ENCODE assay signal across 8 cellular contexts in the genomic region with DNA sequence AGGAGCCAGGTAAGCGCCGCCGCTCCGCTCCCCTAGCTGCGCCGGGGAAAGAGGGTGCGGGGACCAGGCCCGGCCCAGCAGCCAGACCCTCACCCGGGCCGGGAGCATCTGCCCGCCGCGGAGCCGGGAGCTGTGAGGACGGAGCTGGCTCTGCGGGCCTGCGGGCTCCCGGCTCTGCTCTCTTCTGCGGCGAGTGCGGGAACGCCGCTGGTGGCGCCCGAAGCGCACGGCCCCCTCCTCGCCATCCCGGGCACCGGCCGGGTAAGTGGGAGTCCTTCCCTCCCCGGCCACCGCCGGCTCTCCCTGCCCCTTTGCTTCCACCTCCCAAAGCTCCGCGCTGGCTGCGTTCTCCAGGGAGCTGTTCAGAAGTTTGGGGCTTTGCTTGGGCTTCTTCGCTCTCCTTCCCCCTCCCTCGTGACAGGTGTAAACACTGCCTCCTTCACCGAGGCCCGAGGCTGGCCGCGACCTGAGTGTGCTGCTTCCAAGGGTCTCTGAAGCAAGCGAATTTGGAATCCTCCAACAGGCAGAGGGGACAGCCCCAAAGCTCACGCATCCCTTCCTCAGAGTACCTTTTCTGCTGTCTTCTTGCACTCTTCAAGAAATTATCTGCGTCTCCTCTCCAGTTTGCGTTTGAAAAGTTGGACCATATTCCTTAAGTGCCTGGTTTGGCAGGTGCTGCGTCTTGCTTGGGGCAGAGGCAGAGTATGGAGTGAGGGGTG. TPM values are rescaled to one million over a fixed set of nuclear protein-coding genes. Genes with fewer than 3 reads are reported as not detected.
A peak's percentile ranks its signal among the peaks of the same experiment; 100 is the strongest.
DNase-seq lines count a peak whose midpoint lies in the region; ATAC-seq, FAIRE-seq and TF ChIP-seq lines count a peak whose summit lies in the region.

No MANE protein-coding gene starts in this region.

- peak overlapping the region; percentile 86 for H3K56ac ChIP-seq in H1 (replicated peaks; ENCODE audit: insufficient read length, low read depth, low read length)

- H2BK120ac ChIP-seq in H1 (replicated peaks; ENCODE audit: low read depth, low read length) = no peak overlapping the region

- peak overlapping the region; percentile 1; the same call in 1 of the 2 replicates for H2BK5ac ChIP-seq in H1 (ENCODE audit: low read depth, low read length)

- CTCF ChIA-PET in H1 (lab: Charles Lee; ENCODE audit: partially characterized antibody) = interaction anchor here (0.6 to 3.5 kb wide), 9 partner anchors 29 to 911 kb away, joined by 3 to 28 read pairs (median 3); no protein-coding TSS in a partner anchor

- no peak overlapping the region for H3K4ac ChIP-seq in H1 (replicated peaks; ENCODE audit: insufficient read length, low read depth, low read length)

- H3K23ac ChIP-seq in H1 (ENCODE audit: insufficient read length) = no peak overlapping the region

- peak; percentile 6 for ATAC-seq in GM19397 (IDR thresholded peaks at IDR 0.05; ENCODE audit: unreplicated experiment)
- ATAC-seq in HG03565 (IDR thresholded peaks at IDR 0.05; ENCODE audit: unreplicated experiment) = peak; percentile 1
- ATAC-seq in mucosa of descending colon = peak; percentile 44

- H4K20me1 ChIP-seq in BLaER1 treated with 17β-estradiol and CSF1 and Interleukin-3, amounts not matched to agents 10 nM and 100 nM = peaks cover 14 to 53% (median 49%) of the 10 kb centered on the region in 11 experiments; a peak in 21 of 22 replicates
- H4K20me1 ChIP-seq in H1 (replicated peaks in 1 of 2; ENCODE audit: control insufficient read depth in 1 of 2, insufficient read depth in 2 of 2, low read length in 2 of 2) = peaks cover 0 to 1% of the 10 kb centered on the region in 2 experiments

- peak overlapping the region; percentile 86; the same call in 1 of the 2 replicates for H4K8ac ChIP-seq in H1 (ENCODE audit: extremely low read depth, insufficient read depth, low read length)

- no peak overlapping the region; the same call in 1 of the 2 replicates for H3K18ac ChIP-seq in H1 (ENCODE audit: extremely low read depth, low read length)

- no peak overlapping the region for H2BK20ac ChIP-seq in H1 (ENCODE audit: low read length)

- H2AK5ac ChIP-seq in H1 (ENCODE audit: low read depth, low read length) = no peak overlapping the region

- no peak overlapping the region for H2BK12ac ChIP-seq in H1 (ENCODE audit: low read depth, low read length)

- POLR2A ChIA-PET in H1 (lab: Charles Lee; ENCODE audit: partially characterized antibody) = interaction anchor here (0.6 to 1.7 kb wide), 4 partner anchors 40 to 249 kb away, joined by 3 to 4 read pairs (median 3); no protein-coding TSS in a partner anchor

- H3K9ac ChIP-seq in BLaER1 treated with 17β-estradiol and CSF1 and Interleukin-3, amounts not matched to agents 10 nM and 100 nM = peak overlapping the region; percentile 85 to 96 (median 91)
- H3K9ac ChIP-seq in H1 (replicated peaks in 1 of 4; ENCODE audit: extremely low read depth in 1 of 4, low read depth in 3 of 4, low read length in 3 of 4) = peak overlapping the region in 3 of 4 experiments; percentile 13 to 78 (median 44); a peak in 6 of 7 replicates

- peak overlapping the region; percentile 77 to 99 (median 91) for H3K4me2 ChIP-seq in BLaER1 treated with 17β-estradiol and CSF1 and Interleukin-3, amounts not matched to agents 10 nM and 100 nM
- H3K4me2 ChIP-seq in H1 (ENCODE audit: insufficient read depth in 1 of 2, low read depth in 2 of 2, low read length in 2 of 2) = peak overlapping the region; percentile 89 to 98

- H3K79me2 ChIP-seq in H1 (ENCODE audit: control insufficient read depth in 1 of 2, insufficient read depth in 2 of 2, low read length in 2 of 2) = peaks cover 0 to 47% of the 10 kb centered on the region in 2 experiments; a peak in 2 of 4 replicates

- H3K27ac ChIP-seq in BLaER1 treated with 17β-estradiol and CSF1 and Interleukin-3, amounts not matched to agents 10 nM and 100 nM = peak overlapping the region; percentile 82 to 94 (median 88)
- H3K27ac ChIP-seq in H1 (ENCODE audit: low read depth, low read length) = peak overlapping the region; percentile 48
- peak overlapping the region; percentile 93 for H3K27ac ChIP-seq in substantia nigra (ENCODE audit: low read depth, low read length, poor library complexity, severe bottlenecking)

- TF ChIP-seq RAD21 in H1 (IDR thresholded peaks at IDR 0.05 in 1 of 2, conservative IDR thresholded peaks at IDR 0.05 in 1 of 2; ENCODE audit: low read depth in 2 of 2, low read length in 2 of 2) = no peak

- DNase-seq in activated CD4-positive, alpha-beta T cell treated with anti-CD3 and anti-CD28 coated beads for 4 hours = peak; percentile 4 to 26
- DNase-seq in H1 (ENCODE audit: low read depth in 1 of 2, low spot score in 2 of 2) (no peak), mucosa of descending colon (peak in 2 of 3 donors; percentile 51 to 71), substantia nigra (lab: John Stamatoyannopoulos, UW) (peak in 16 of 49 donors; percentile 31 to 80 (median 49)), globus pallidus (ENCODE audit: low spot score) (no peak)

- peaks cover 16% of the 10 kb centered on the region for H3K23me2 ChIP-seq in H1 (ENCODE audit: low read depth, low read length)

- no peak for TF ChIP-seq POLR2A in H1 (IDR thresholded peaks at IDR 0.05; ENCODE audit: control extremely low read depth in 1 of 2, low read depth in 2 of 2, low read length in 2 of 2)

- H2AFZ ChIP-seq in H1 (ENCODE audit: low read length) = peak overlapping the region; percentile 5; the same call in 1 of the 2 replicates

- TF ChIP-seq EP300 in H1 (IDR thresholded peaks at IDR 0.05; ENCODE audit: borderline replicate concordance in 1 of 2, low read depth in 2 of 2, low read length in 2 of 2) = no peak

- no peak for FAIRE-seq in H1 (lab: Jason Lieb, UNC)

- H4K91ac ChIP-seq in H1 (replicated peaks; ENCODE audit: insufficient read length, low read length) = no peak overlapping the region

- H3K14ac ChIP-seq in H1 (ENCODE audit: insufficient read length) = no peak overlapping the region

- no peak overlapping the region for H2BK15ac ChIP-seq in H1 (ENCODE audit: low read length)

- peak overlapping the region; percentile 85 for H4K5ac ChIP-seq in H1 (ENCODE audit: insufficient read length, low read depth, low read length)

- no peak for TF ChIP-seq CTCF in H1 (IDR thresholded peaks at IDR 0.05; ENCODE audit: control extremely low read depth in 1 of 3, insufficient read depth in 1 of 3, low read depth in 1 of 3, low read length in 3 of 3)
- TF ChIP-seq CTCF in mucosa of descending colon (IDR thresholded peaks at IDR 0.05) = no peak

- H3K9me3 ChIP-seq in BLaER1 treated with 17β-estradiol and CSF1 and Interleukin-3, amounts not matched to agents 10 nM and 100 nM (replicated peaks in 1 of 11) = no peaks in the 10 kb centered on the region
- H3K9me3 ChIP-seq in H1 (ENCODE audit: insufficient read depth in 2 of 2, low read depth in 1 of 2, low read length in 1 of 2) (no peaks in the 10 kb centered on the region), mucosa of descending colon (no peaks in the 10 kb centered on the region)

- H3K79me1 ChIP-seq in H1 (ENCODE audit: low read depth, low read length) = peaks cover 4% of the 10 kb centered on the region; the same call in 1 of the 2 replicates

- peaks cover 9 to 36% (median 24%) of the 10 kb centered on the region in 10 experiments; a peak in 18 of 20 replicates for H3K4me1 ChIP-seq in BLaER1 treated with 17β-estradiol and CSF1 and Interleukin-3, amounts not matched to agents 10 nM and 100 nM
- H3K4me1 ChIP-seq in H1 (replicated peaks in 1 of 4; ENCODE audit: control insufficient read depth in 3 of 4, insufficient read depth in 4 of 4, low read length in 3 of 4) (peaks cover 0 to 4% (median 0%) of the 10 kb centered on the region in 4 experiments; a peak in 1 of 7 replicates), mucosa of descending colon (ENCODE audit: low read depth) (peaks cover 21% of the 10 kb centered on the region)

- peaks cover 0 to 11% (median 3%) of the 10 kb centered on the region in 11 experiments; a peak in 10 of 22 replicates for H3K36me3 ChIP-seq in BLaER1 treated with 17β-estradiol and CSF1 and Interleukin-3, amounts not matched to agents 10 nM and 100 nM
- H3K36me3 ChIP-seq in H1 (ENCODE audit: control insufficient read depth in 2 of 4, insufficient read depth in 4 of 4, low read length in 3 of 4) (no peaks in the 10 kb centered on the region), mucosa of descending colon (ENCODE audit: low read depth) (no peaks in the 10 kb centered on the region)

- WGBS in H1 (ENCODE audit: extremely low coverage in 1 of 2, insufficient coverage in 1 of 2, insufficient read length in 1 of 2, insufficient replicate concordance in 2 of 2, low coverage in 1 of 2, low lambda C conversion rate in 2 of 2, missing lambda C conversion rate in 1 of 2), 2 experiments = 0% methylated on average over 30 of the region's 48 CpGs; no CpG with 5 or more reads in 1 of the 2 experiments

- no peaks in the 10 kb centered on the region for H3K27me3 ChIP-seq in BLaER1 treated with 17β-estradiol and CSF1 and Interleukin-3, amounts not matched to agents 10 nM and 100 nM
- H3K27me3 ChIP-seq in H1 (replicated peaks in 1 of 4; ENCODE audit: control insufficient read depth in 3 of 4, extremely low read depth in 1 of 4, insufficient read depth in 3 of 4, low read length in 3 of 4) = no peaks in the 10 kb centered on the region

- intact Hi-C loops in mucosa of descending colon (cut with DNase I, micrococcal nuclease) = no loop called here

- peak overlapping the region; percentile 91 to 100 (median 97) for H3K4me3 ChIP-seq in BLaER1 treated with 17β-estradiol and CSF1 and Interleukin-3, amounts not matched to agents 10 nM and 100 nM
- peak overlapping the region; percentile 73 to 88 (median 82) for H3K4me3 ChIP-seq in H1 (ENCODE audit: extremely low read depth in 1 of 4, insufficient read depth in 2 of 4, low read depth in 3 of 4, low read length in 4 of 4)
- H3K4me3 ChIP-seq in mucosa of descending colon = peak overlapping the region; percentile 97

TF ChIP-seq in H1, 55 proteins besides CTCF, POLR2A, EP300 and RAD21 (continues in another document):
- no peak for TF ChIP-seq CBX8 (IDR thresholded peaks at IDR 0.05; ENCODE audit: borderline replicate concordance, low read depth, low read length)
- no peak for TF ChIP-seq SP2 (IDR thresholded peaks at IDR 0.05; ENCODE audit: low read length)
- peak; percentile 14 to 82; a peak in 2 of 4 replicates for TF ChIP-seq SIN3A (conservative IDR thresholded peaks at IDR 0.05 in 1 of 2, IDR thresholded peaks at IDR 0.05 in 1 of 2; ENCODE audit: low read depth in 1 of 2, low read length in 2 of 2)
- peak; percentile 99 for TF ChIP-seq RBBP5 (IDR thresholded peaks at IDR 0.05; ENCODE audit: borderline replicate concordance, low read depth, low read length)

RNA-seq across cellular contexts. Expression of gene AFTPH, which starts 0.6 kb away (rescaled TPM):
- 13.5 and 15.0 TPM in 2 replicates for total RNA-seq in H1 (2021; fragmentation: NEBNext Ultra II Directional; extraction: Animal tissue kit (Norgen Biotek cat#: 25700))
- 4.0 and 7.3 TPM in 2 replicates for polyA plus RNA-seq in H1 (2011; rRNA removed)
- polyA plus RNA-seq in H1 (2011; cell fraction: cytosol; rRNA removed) = 9.0 TPM
- 3.4 TPM for polyA plus RNA-seq in H1 (2011; cell fraction: nucleus; rRNA removed)
- polyA plus RNA-seq in H1 (2012, experiment 1 of 2) = 7.4 to 14.5 TPM (median 10.3 TPM) in 4 replicates
- polyA plus RNA-seq in H1 (2012, experiment 2 of 2) = 0.97 TPM
- polyA plus RNA-seq in H1 (2013, experiment 1 of 2) = 11.5 TPM
- 12.9 TPM for polyA plus RNA-seq in H1 (2013, experiment 2 of 2)
- polyA minus RNA-seq in H1 (2011; rRNA and poly(A)+ RNA removed) = 10.7 and 11.9 TPM in 2 replicates
- polyA minus RNA-seq in H1 (2011; cell fraction: cytosol; rRNA and poly(A)+ RNA removed) = 6.2 TPM
- 9.6 TPM for polyA minus RNA-seq in H1 (2011; cell fraction: nucleus; rRNA and poly(A)+ RNA removed)
- 10 to 100 TPM; 45.9 to 61.2 (median 50.4) TPM for total RNA-seq in mucosa of descending colon

Comparison
In these comparisons a context has a peak if more than half of its experiments do, and no peak if none do; other contexts are left out.
1. DNase-seq: peak in activated CD4-positive, alpha-beta T cell treated with anti-CD3 and anti-CD28 coated beads for 4 hours (2 of 2) and mucosa of descending colon (2 of 3); none in H1 (0 of 2) and globus pallidus (single experiment).
2. Peak in every context shown above with its lines, with median percentiles within 50 percentile points of each other: H3K27ac ChIP-seq, H3K4me3 ChIP-seq and ATAC-seq.